ENCODE assay signal across 20 cellular contexts in the genomic region with DNA sequence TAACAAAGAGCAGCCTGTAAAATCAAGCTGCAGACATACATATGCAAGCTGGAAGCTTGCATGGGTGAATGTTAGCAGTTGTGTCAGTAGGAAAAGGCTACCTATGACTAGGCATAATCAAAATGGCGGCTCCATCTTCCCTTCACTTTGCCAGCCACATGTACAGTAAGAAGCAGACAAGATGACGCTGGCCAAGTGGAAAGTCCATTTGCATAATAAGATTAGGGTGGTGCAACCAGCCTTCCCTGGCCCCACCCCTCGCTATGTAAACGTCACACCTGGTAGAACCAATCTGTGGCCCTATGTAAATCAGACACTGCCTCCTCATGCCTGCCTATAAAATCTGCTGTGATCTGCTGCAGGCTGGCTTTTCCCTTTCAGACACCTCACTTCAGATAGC.
DNase-seq lines count a peak whose midpoint lies in the region; ATAC-seq and TF ChIP-seq lines count a peak whose summit lies in the region.
"Had no signal": no experiment of that assay in that cellular context is flagged by ENCODE, and none has a peak within 500 bp of the region (broad histone marks: within the 10 kb centered on the region; RNA-seq: fewer than 3 reads in every experiment).

No MANE protein-coding gene starts in this region.

- CTCF ChIA-PET in Caco-2 (lab: Charles Lee) = no interaction called here

- POLR2A ChIA-PET in Caco-2 (lab: Charles Lee) = no interaction called here

- no peak for TF ChIP-seq POLR2A in gastroesophageal sphincter (IDR thresholded peaks at IDR 0.05)

- TF ChIP-seq CTCF in Caco-2 (IDR thresholded peaks at IDR 0.05; ENCODE audit: insufficient read depth in 1 of 2, low read depth in 1 of 2, low read length in 1 of 2, severe bottlenecking in 1 of 2, unreplicated experiment in 1 of 2) = no peak
- no peak for TF ChIP-seq CTCF in gastroesophageal sphincter (IDR thresholded peaks at IDR 0.05)

- BruUV-seq in Caco-2 (replicated peaks; lab: Mats Ljungman, UMichigan) = no TSS peak

- no peak overlapping the region for H3K4me3 Mint-ChIP-seq in Caco-2 (ENCODE audit: unreplicated experiment)
- no peak overlapping the region for H3K4me3 Mint-ChIP-seq in stimulated activated naive CD8-positive, alpha-beta T cell treated with anti-CD3 and anti-CD28 coated beads, Interleukin-15, amount 100 ng/mL, for 72 hours
- H3K4me3 Mint-ChIP-seq: activated naive CD8-positive, alpha-beta T cell treated with anti-CD3 and anti-CD28 coated beads, Interleukin-2, amount 10 ng/mL, durations not matched to agents 7 days and 5 days; activated T-helper 17 cell treated with anti-CD3 and anti-CD28 coated beads, Interleukin-2, amount 50 U/mL, for 72 hours; B cell; effector memory CD8-positive, alpha-beta T cell had no signal

- ATAC-seq in stimulated activated naive CD8-positive, alpha-beta T cell treated with anti-CD3 and anti-CD28 coated beads, Interleukin-15, amount 100 ng/mL, for 72 hours = no peak
- no peak for ATAC-seq in gastroesophageal sphincter
- ATAC-seq: activated T-helper 17 cell treated with anti-CD3 and anti-CD28 coated beads, Interleukin-2, amount 50 U/mL, for 72 hours; body of pancreas; effector memory CD8-positive, alpha-beta T cell; SK-N-SH treated with all-trans-retinoic acid at 6 μM for 48 hours; upper lobe of right lung had no signal

- TF ChIP-seq EP300 in gastroesophageal sphincter (IDR thresholded peaks at IDR 0.05) = no peak

- H3K27ac ChIP-seq in gastroesophageal sphincter = no peak overlapping the region
- H3K27ac ChIP-seq: body of pancreas, prostate gland, skin epidermis, upper lobe of right lung had no signal

- H3K9me3 ChIP-seq in Caco-2 = 0 out of 2 replicates have a peak, but pooled peaks cover 3% of the 10 kb centered on the region
- peaks cover 0 to 3% (median 0%) of the 10 kb centered on the region in 3 donors for H3K9me3 ChIP-seq in gastroesophageal sphincter
- H3K9me3 ChIP-seq: body of pancreas, prostate gland, upper lobe of right lung had no signal

- no peaks in the 10 kb centered on the region for H3K36me3 Mint-ChIP-seq in Caco-2 (ENCODE audit: insufficient read depth, unreplicated experiment)
- H3K36me3 Mint-ChIP-seq: activated naive CD8-positive, alpha-beta T cell treated with anti-CD3 and anti-CD28 coated beads, Interleukin-2, amount 10 ng/mL, durations not matched to agents 7 days and 5 days had no signal

- H3K27ac Mint-ChIP-seq in Caco-2 (ENCODE audit: unreplicated experiment) = no peak overlapping the region
- no peak overlapping the region for H3K27ac Mint-ChIP-seq in stimulated activated naive CD8-positive, alpha-beta T cell treated with anti-CD3 and anti-CD28 coated beads, Interleukin-15, amount 100 ng/mL, for 72 hours
- H3K27ac Mint-ChIP-seq: activated naive CD8-positive, alpha-beta T cell treated with anti-CD3 and anti-CD28 coated beads, Interleukin-2, amount 10 ng/mL, durations not matched to agents 7 days and 5 days; activated T-helper 17 cell treated with anti-CD3 and anti-CD28 coated beads, Interleukin-2, amount 50 U/mL, for 72 hours; B cell; effector memory CD8-positive, alpha-beta T cell had no signal

- H3K4me1 Mint-ChIP-seq in Caco-2 (ENCODE audit: low read depth, unreplicated experiment) = peaks cover 7% of the 10 kb centered on the region
- peaks cover 15% of the 10 kb centered on the region for H3K4me1 Mint-ChIP-seq in stimulated activated naive CD8-positive, alpha-beta T cell treated with anti-CD3 and anti-CD28 coated beads, Interleukin-15, amount 100 ng/mL, for 72 hours
- H3K4me1 Mint-ChIP-seq: B cell had no signal

- DNase-seq in Caco-2 = peak; percentile 13 to 46
- peak; percentile 4 for DNase-seq in ELF-1 (ENCODE audit: low read depth, low spot score)
- peak; percentile 57 for DNase-seq in NCI-H2171 treated with DMSO at 0.1 percent for 48 hours (lab: John Stamatoyannopoulos, UW)
- peak; percentile 26 for DNase-seq in SK-MEL-5 (ENCODE audit: low read depth, low spot score)
- no peak for DNase-seq in stimulated activated naive CD8-positive, alpha-beta T cell treated with anti-CD3 and anti-CD28 coated beads, Interleukin-15, amount 100 ng/mL, for 72 hours
- no peak for DNase-seq in NCI-H2081 treated with DMSO at 0.1 percent for 48 hours (lab: John Stamatoyannopoulos, UW)
- DNase-seq: activated naive CD8-positive, alpha-beta T cell treated with anti-CD3 and anti-CD28 coated beads, Interleukin-2, amount 10 ng/mL, durations not matched to agents 7 days and 5 days; body of pancreas; DMS153; effector memory CD8-positive, alpha-beta T cell; MV-4-11; NCI-H2227 treated with DMSO at 0.1 percent for 48 hours; stimulated activated CD4-positive, alpha-beta T cell treated with anti-CD3 and anti-CD28 coated beads, Interleukin-4, amount 100 ng/mL, for 1 hour; upper lobe of right lung had no signal

- no peaks in the 10 kb centered on the region for H3K36me3 ChIP-seq in Caco-2 (ENCODE audit: control insufficient read depth, insufficient read depth, low read length)
- H3K36me3 ChIP-seq in gastroesophageal sphincter = no peaks in the 10 kb centered on the region
- H3K36me3 ChIP-seq: prostate gland, upper lobe of right lung had no signal

- H3K4me3 ChIP-seq in Caco-2 (ENCODE audit: low read depth, low read length) (no peak overlapping the region), gastroesophageal sphincter (no peak overlapping the region)
- H3K4me3 ChIP-seq: body of pancreas, prostate gland, skin epidermis, upper lobe of right lung had no signal

- in situ Hi-C loops in SK-MEL-5 (cut with HindIII; ENCODE audit: low pct_unique_long_range_greater_than_20kb, low sequenced_read_pairs) = no loop called here

- intact Hi-C loops in Caco-2 (cut with micrococcal nuclease; ENCODE audit: unreplicated experiment) = no loop called here

- 87% methylated on average over 4 of the region's 4 CpGs for WGBS in gastroesophageal sphincter (ENCODE audit: low coverage in 1 of 2), 2 donors

- H3K9me3 Mint-ChIP-seq in Caco-2 (ENCODE audit: unreplicated experiment) = no peaks in the 10 kb centered on the region
- H3K9me3 Mint-ChIP-seq in stimulated activated naive CD8-positive, alpha-beta T cell treated with anti-CD3 and anti-CD28 coated beads, Interleukin-15, amount 100 ng/mL, for 72 hours = no peaks in the 10 kb centered on the region
- H3K9me3 Mint-ChIP-seq: activated T-helper 17 cell treated with anti-CD3 and anti-CD28 coated beads, Interleukin-2, amount 50 U/mL, for 72 hours; effector memory CD8-positive, alpha-beta T cell had no signal

- H3K4me1 ChIP-seq in Caco-2 (0 out of 2 replicates have a peak, but pooled peaks cover 4% of the 10 kb centered on the region), gastroesophageal sphincter (no peaks in the 10 kb centered on the region)
- H3K4me1 ChIP-seq: body of pancreas, prostate gland, upper lobe of right lung had no signal

- H3K27me3 Mint-ChIP-seq in Caco-2 (ENCODE audit: insufficient read depth, unreplicated experiment) = no peaks in the 10 kb centered on the region
- H3K27me3 Mint-ChIP-seq in stimulated activated naive CD8-positive, alpha-beta T cell treated with anti-CD3 and anti-CD28 coated beads, Interleukin-15, amount 100 ng/mL, for 72 hours = no peaks in the 10 kb centered on the region

- H3K27me3 ChIP-seq in Caco-2 (replicated peaks; ENCODE audit: control insufficient read depth, insufficient read depth, low read length) (no peaks in the 10 kb centered on the region), gastroesophageal sphincter (no peaks in the 10 kb centered on the region)
- H3K27me3 ChIP-seq: body of pancreas, upper lobe of right lung had no signal

Comparison
In these comparisons a context has a peak if more than half of its experiments do, and no peak if none do; other contexts are left out.
1. DNase-seq: peak in Caco-2 (2 of 2), ELF-1 (single experiment), NCI-H2171 treated with DMSO at 0.1 percent for 48 hours (single experiment) and SK-MEL-5 (single experiment); none in stimulated activated naive CD8-positive, alpha-beta T cell treated with anti-CD3 and anti-CD28 coated beads, Interleukin-15, amount 100 ng/mL, for 72 hours (0 of 2) and NCI-H2081 treated with DMSO at 0.1 percent for 48 hours (single experiment).